ENCODE assay signal across 16 cellular contexts in the genomic region with DNA sequence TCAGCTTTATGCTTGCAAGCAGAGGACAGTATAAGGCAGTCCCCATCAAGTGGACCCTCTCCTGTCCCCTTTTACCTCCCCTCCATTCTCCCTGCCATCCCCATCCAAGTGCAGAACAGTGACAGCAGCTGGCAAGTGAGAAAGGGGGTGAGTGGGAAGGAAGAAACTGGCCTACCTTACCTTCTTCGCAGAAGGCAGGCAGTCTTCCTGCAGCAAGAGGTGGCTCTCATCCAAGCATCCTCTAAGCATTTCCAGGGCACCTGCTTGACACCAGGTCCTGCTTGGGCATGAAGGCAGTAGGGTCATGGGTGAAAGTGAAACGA.
DNase-seq lines count a peak whose midpoint lies in the region; ATAC-seq and TF ChIP-seq lines count a peak whose summit lies in the region.
"Had no signal": no experiment of that assay in that cellular context is flagged by ENCODE, and none has a peak within 500 bp of the region (broad histone marks: within the 10 kb centered on the region; RNA-seq: fewer than 3 reads in every experiment).

No MANE protein-coding gene starts in this region.

- H3K36me3 Mint-ChIP-seq in activated CD4-positive, alpha-beta T cell treated with anti-CD3 and anti-CD28 coated beads, Interleukin-2, amount 10 ng/mL, durations not matched to agents 24 days and 14 days (ENCODE audit: low read depth), result no peaks in the 10 kb centered on the region
- peaks cover 2% of the 10 kb centered on the region for H3K36me3 Mint-ChIP-seq in central memory CD8-positive, alpha-beta T cell (ENCODE audit: insufficient read depth)
- no peaks in the 10 kb centered on the region for H3K36me3 Mint-ChIP-seq in osteocyte (ENCODE audit: unreplicated experiment)
- H3K36me3 Mint-ChIP-seq in nephron progenitor cell (ENCODE audit: low read depth), result no peaks in the 10 kb centered on the region
- H3K36me3 Mint-ChIP-seq in activated naive CD4-positive, alpha-beta T cell treated with anti-CD3 and anti-CD28 coated beads, Interleukin-2, amount 50 U/mL, for 72 hours, result no peaks in the 10 kb centered on the region

- peak; percentile 50 for DNase-seq in activated CD4-positive, alpha-beta T cell treated with anti-CD3 and anti-CD28 coated beads, Interleukin-2, amount 10 ng/mL, durations not matched to agents 24 days and 14 days
- DNase-seq in activated CD4-positive, alpha-beta T cell treated with anti-CD3 and anti-CD28 coated beads for 4 hours, result no peak
- DNase-seq in GM03348 (ENCODE audit: low spot score) (peak; percentile 2), osteocyte (ENCODE audit: extremely low spot score, unreplicated experiment) (peak; percentile 66), nephron progenitor cell (no peak), NCI-H2196 (lab: John Stamatoyannopoulos, UW; ENCODE audit: unreplicated experiment) (no peak)
- DNase-seq in central memory CD8-positive, alpha-beta T cell (ENCODE audit: low spot score in 2 of 2), result no peak
- no peak for DNase-seq in activated naive CD4-positive, alpha-beta T cell treated with anti-CD3 and anti-CD28 coated beads, Interleukin-2, amount 50 U/mL, for 72 hours (ENCODE audit: low spot score in 2 of 2)
- DNase-seq: DMS 273 treated with DMSO at 0.1 percent for 48 hours, DND-41, NCI-H1417 treated with DMSO at 0.1 percent for 48 hours, NCI-H187 treated with DMSO at 0.1 percent for 48 hours, NCI-H226, NCI-H524, NCI-H82, OCI-M1 had no signal

- H3K4me1 Mint-ChIP-seq in activated CD4-positive, alpha-beta T cell treated with anti-CD3 and anti-CD28 coated beads, Interleukin-2, amount 10 ng/mL, durations not matched to agents 24 days and 14 days, result no peaks in the 10 kb centered on the region
- H3K4me1 Mint-ChIP-seq in central memory CD8-positive, alpha-beta T cell, result peaks cover 10% of the 10 kb centered on the region
- H3K4me1 Mint-ChIP-seq in osteocyte (ENCODE audit: unreplicated experiment) (peaks cover 5% of the 10 kb centered on the region), nephron progenitor cell (peaks cover 13% of the 10 kb centered on the region)

- H3K4me3 Mint-ChIP-seq in activated CD4-positive, alpha-beta T cell treated with anti-CD3 and anti-CD28 coated beads, Interleukin-2, amount 10 ng/mL, durations not matched to agents 24 days and 14 days, result no peak overlapping the region
- no peak overlapping the region for H3K4me3 Mint-ChIP-seq in central memory CD8-positive, alpha-beta T cell
- H3K4me3 Mint-ChIP-seq in osteocyte (ENCODE audit: unreplicated experiment), result no peak overlapping the region
- H3K4me3 Mint-ChIP-seq in nephron progenitor cell, result no peak overlapping the region

- H3K27ac Mint-ChIP-seq in activated CD4-positive, alpha-beta T cell treated with anti-CD3 and anti-CD28 coated beads, Interleukin-2, amount 10 ng/mL, durations not matched to agents 24 days and 14 days, result no peak overlapping the region
- H3K27ac Mint-ChIP-seq in central memory CD8-positive, alpha-beta T cell (ENCODE audit: low read depth), result no peak overlapping the region
- no peak overlapping the region for H3K27ac Mint-ChIP-seq in osteocyte (ENCODE audit: unreplicated experiment)
- no peak overlapping the region for H3K27ac Mint-ChIP-seq in nephron progenitor cell
- H3K27ac Mint-ChIP-seq in activated naive CD4-positive, alpha-beta T cell treated with anti-CD3 and anti-CD28 coated beads, Interleukin-2, amount 50 U/mL, for 72 hours, result no peak overlapping the region

- intact Hi-C loops in activated CD4-positive, alpha-beta T cell treated with anti-CD3 and anti-CD28 coated beads, Interleukin-2, amount 10 ng/mL, durations not matched to agents 24 days and 14 days (cut with micrococcal nuclease), result no loop called here

- no peaks in the 10 kb centered on the region for H3K9me3 Mint-ChIP-seq in activated CD4-positive, alpha-beta T cell treated with anti-CD3 and anti-CD28 coated beads, Interleukin-2, amount 10 ng/mL, durations not matched to agents 24 days and 14 days
- H3K9me3 Mint-ChIP-seq in central memory CD8-positive, alpha-beta T cell, result peaks cover 5% of the 10 kb centered on the region
- H3K9me3 Mint-ChIP-seq in osteocyte (ENCODE audit: unreplicated experiment), result peaks cover 4% of the 10 kb centered on the region
- peaks cover 8% of the 10 kb centered on the region for H3K9me3 Mint-ChIP-seq in nephron progenitor cell
- peaks cover 4 to 5% of the 10 kb centered on the region in 2 donors for H3K9me3 Mint-ChIP-seq in activated naive CD4-positive, alpha-beta T cell treated with anti-CD3 and anti-CD28 coated beads, Interleukin-2, amount 50 U/mL, for 72 hours

- peak; percentile 19 for ATAC-seq in central memory CD8-positive, alpha-beta T cell (replicated peaks; ENCODE audit: extremely low read depth, poor library complexity, severe bottlenecking)
- ATAC-seq in activated naive CD4-positive, alpha-beta T cell treated with anti-CD3 and anti-CD28 coated beads, Interleukin-2, amount 50 U/mL, for 72 hours, result no peak

- TF ChIP-seq CTCF in osteocyte (IDR thresholded peaks at IDR 0.05) (no peak), nephron progenitor cell (IDR thresholded peaks at IDR 0.05) (no peak)

- peaks cover 4% of the 10 kb centered on the region for H3K27me3 Mint-ChIP-seq in activated CD4-positive, alpha-beta T cell treated with anti-CD3 and anti-CD28 coated beads, Interleukin-2, amount 10 ng/mL, durations not matched to agents 24 days and 14 days
- H3K27me3 Mint-ChIP-seq in central memory CD8-positive, alpha-beta T cell, result peaks cover 37% of the 10 kb centered on the region
- H3K27me3 Mint-ChIP-seq in osteocyte (ENCODE audit: unreplicated experiment) (peaks cover 51% of the 10 kb centered on the region), nephron progenitor cell (ENCODE audit: low read depth, poor library complexity) (peaks cover 13% of the 10 kb centered on the region)

Comparison
In these comparisons a context has a peak if more than half of its experiments do, and no peak if none do; other contexts are left out.
1. DNase-seq: peak in activated CD4-positive, alpha-beta T cell treated with anti-CD3 and anti-CD28 coated beads, Interleukin-2, amount 10 ng/mL, durations not matched to agents 24 days and 14 days (single experiment), GM03348 (single experiment) and osteocyte (single experiment); none in activated CD4-positive, alpha-beta T cell treated with anti-CD3 and anti-CD28 coated beads for 4 hours (0 of 2), central memory CD8-positive, alpha-beta T cell (0 of 2), nephron progenitor cell (single experiment), activated naive CD4-positive, alpha-beta T cell treated with anti-CD3 and anti-CD28 coated beads, Interleukin-2, amount 50 U/mL, for 72 hours (0 of 2) and NCI-H2196 (single experiment).